Comparison of ENCODE assay signal across 16 cellular contexts in the genomic region with DNA sequence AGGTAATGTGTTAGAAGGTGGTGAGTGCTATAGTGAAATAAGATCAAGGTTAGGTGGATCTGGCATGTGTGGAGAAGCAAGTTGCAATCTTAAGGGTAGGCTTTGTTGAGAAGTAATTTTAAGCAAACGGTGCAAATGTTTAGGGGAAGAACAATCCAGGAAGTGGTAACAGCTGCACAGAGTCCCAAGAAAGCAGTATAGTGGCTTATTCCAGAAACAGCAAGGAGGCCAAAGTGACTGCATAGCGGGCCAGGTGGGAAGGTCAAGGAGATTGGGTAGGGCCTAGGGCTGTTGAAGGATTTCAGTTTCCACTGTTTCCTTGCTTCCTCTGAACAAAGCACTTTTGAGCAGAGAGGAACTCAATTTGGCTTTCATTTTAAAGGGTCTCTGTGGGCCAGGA. TPM values are rescaled to one million over a fixed set of nuclear protein-coding genes. Genes with fewer than 3 reads are reported as not detected.
A peak's percentile ranks its signal among the peaks of the same experiment; 100 is the strongest.
DNase-seq lines count a peak whose midpoint lies in the region; ATAC-seq and TF ChIP-seq lines count a peak whose summit lies in the region.
"Had no signal": no experiment of that assay in that cellular context is flagged by ENCODE, and none has a peak within 500 bp of the region (broad histone marks: within the 10 kb centered on the region; RNA-seq: fewer than 3 reads in every experiment).

No MANE protein-coding gene starts in this region.

- H3K27ac ChIP-seq in HL-60 (replicated peaks) (peak overlapping the region; percentile 73), uterus (no peak overlapping the region), aorta (ENCODE audit: low read depth in 1 of 2, low read length in 2 of 2) (no peak overlapping the region)
- H3K27ac ChIP-seq: breast epithelium, neural progenitor cell had no signal

- no peaks in the 10 kb centered on the region for H3K9me3 Mint-ChIP-seq in activated CD4-positive, alpha-beta memory T cell treated with anti-CD3 and anti-CD28 coated beads, Interleukin-2, amount 10 ng/mL, durations not matched to agents 7 days and 5 days
- no peaks in the 10 kb centered on the region for H3K9me3 Mint-ChIP-seq in activated CD4-positive, alpha-beta memory T cell treated with anti-CD3 and anti-CD28 coated beads for 36 hours
- H3K9me3 Mint-ChIP-seq: activated T-helper 17 cell treated with anti-CD3 and anti-CD28 coated beads, Interleukin-2, amount 50 U/mL, for 72 hours; neural progenitor cell had no signal

- 85 to 87% methylated on average over 2 of the region's 2 CpGs for WGBS in aorta, 2 donors

- no peaks in the 10 kb centered on the region for H3K9me3 ChIP-seq in uterus
- no peaks in the 10 kb centered on the region for H3K9me3 ChIP-seq in aorta (ENCODE audit: control insufficient read depth, low read length)
- H3K9me3 ChIP-seq: breast epithelium had no signal

- TF ChIP-seq POLR2A in uterus (IDR thresholded peaks at IDR 0.05) = no peak

- H3K27me3 Mint-ChIP-seq in activated CD4-positive, alpha-beta memory T cell treated with anti-CD3 and anti-CD28 coated beads, Interleukin-2, amount 10 ng/mL, durations not matched to agents 7 days and 5 days = no peaks in the 10 kb centered on the region
- H3K27me3 Mint-ChIP-seq in activated CD4-positive, alpha-beta memory T cell treated with anti-CD3 and anti-CD28 coated beads for 36 hours = peaks cover 2% of the 10 kb centered on the region
- H3K27me3 Mint-ChIP-seq: activated T-helper 17 cell treated with anti-CD3 and anti-CD28 coated beads, Interleukin-2, amount 50 U/mL, for 72 hours had no signal

- intact Hi-C loops in activated CD4-positive, alpha-beta memory T cell treated with anti-CD3 and anti-CD28 coated beads for 36 hours (cut with micrococcal nuclease) = no loop called here
- intact Hi-C loops in uterus (cut with DNase I; ENCODE audit: low total_unique reads) = no loop called here
- intact Hi-C loops in aorta (cut with DNase I) = no loop called here

- H3K4me1 ChIP-seq in uterus (no peaks in the 10 kb centered on the region), aorta (ENCODE audit: control insufficient read depth in 1 of 2, insufficient read depth in 2 of 2, low read length in 2 of 2) (no peaks in the 10 kb centered on the region)
- H3K4me1 ChIP-seq: breast epithelium, neural progenitor cell had no signal

- H3K4me1 Mint-ChIP-seq in activated CD4-positive, alpha-beta memory T cell treated with anti-CD3 and anti-CD28 coated beads, Interleukin-2, amount 10 ng/mL, durations not matched to agents 7 days and 5 days = peaks cover 28% of the 10 kb centered on the region
- peaks cover 6% of the 10 kb centered on the region for H3K4me1 Mint-ChIP-seq in activated CD4-positive, alpha-beta memory T cell treated with anti-CD3 and anti-CD28 coated beads for 36 hours (ENCODE audit: low read depth)

- H3K4me3 ChIP-seq in HL-60 (replicated peaks; ENCODE audit: insufficient read depth, low read length) = no peak overlapping the region
- H3K4me3 ChIP-seq in uterus = no peak overlapping the region
- no peak overlapping the region for H3K4me3 ChIP-seq in aorta (ENCODE audit: low read length in 2 of 2)
- H3K4me3 ChIP-seq: breast epithelium, neural progenitor cell had no signal

- H3K27ac Mint-ChIP-seq in activated CD4-positive, alpha-beta memory T cell treated with anti-CD3 and anti-CD28 coated beads, Interleukin-2, amount 10 ng/mL, durations not matched to agents 7 days and 5 days = peak overlapping the region; percentile 32
- H3K27ac Mint-ChIP-seq in activated CD4-positive, alpha-beta memory T cell treated with anti-CD3 and anti-CD28 coated beads for 36 hours = no peak overlapping the region
- H3K27ac Mint-ChIP-seq: activated T-helper 17 cell treated with anti-CD3 and anti-CD28 coated beads, Interleukin-2, amount 50 U/mL, for 72 hours; neural progenitor cell had no signal

- no peak for TF ChIP-seq CTCF in HL-60 (IDR thresholded peaks at IDR 0.05; ENCODE audit: insufficient read depth, low read length)
- TF ChIP-seq CTCF in uterus (IDR thresholded peaks at IDR 0.05) = no peak

- H3K36me3 ChIP-seq in uterus (no peaks in the 10 kb centered on the region), aorta (ENCODE audit: control insufficient read depth in 1 of 2, insufficient read depth in 2 of 2, low read length in 1 of 2) (no peaks in the 10 kb centered on the region)
- H3K36me3 ChIP-seq: breast epithelium, neural progenitor cell had no signal

- H3K27me3 ChIP-seq in HL-60 (ENCODE audit: insufficient read depth, poor library complexity, severe bottlenecking) = no peaks in the 10 kb centered on the region
- H3K27me3 ChIP-seq in uterus = no peaks in the 10 kb centered on the region
- H3K27me3 ChIP-seq in aorta (ENCODE audit: control insufficient read depth in 1 of 2, insufficient read depth in 2 of 2, low read length in 1 of 2) = no peaks in the 10 kb centered on the region
- H3K27me3 ChIP-seq: breast epithelium, neural progenitor cell had no signal

- ATAC-seq in HG03460 (IDR thresholded peaks at IDR 0.05; ENCODE audit: unreplicated experiment) (no peak), aorta (ENCODE audit: low FRiP score) (no peak)
- ATAC-seq: activated T-helper 17 cell treated with anti-CD3 and anti-CD28 coated beads, Interleukin-2, amount 50 U/mL, for 72 hours had no signal

- no peak for DNase-seq in activated CD4-positive, alpha-beta memory T cell treated with anti-CD3 and anti-CD28 coated beads, Interleukin-2, amount 10 ng/mL, durations not matched to agents 7 days and 5 days
- DNase-seq in activated CD4-positive, alpha-beta memory T cell treated with anti-CD3 and anti-CD28 coated beads for 36 hours = no peak
- peak in 1 of 2 experiments; percentile 68 for DNase-seq in HL-60 (ENCODE audit: low read depth in 1 of 2, low spot score in 1 of 2)
- peak; percentile 32 for DNase-seq in RPMI8226
- peak; percentile 2 for DNase-seq in midbrain (lab: John Stamatoyannopoulos, UW)
- DNase-seq in uterus = no peak
- DNase-seq in aorta = no peak
- DNase-seq: activated CD4-positive, alpha-beta T cell treated with anti-CD3 and anti-CD28 coated beads for 48 hours; effector memory CD4-positive, alpha-beta T cell; NCI-H1436 treated with DMSO at 0.1 percent for 48 hours; NCI-H2227 treated with DMSO at 0.1 percent for 48 hours; stimulated activated naive CD4-positive, alpha-beta T cell treated with Interleukin-2 at 50 U/mL for 16 hours had no signal

- CTCF ChIA-PET in activated CD4-positive, alpha-beta memory T cell treated with anti-CD3 and anti-CD28 coated beads, Interleukin-2, amount 10 ng/mL, durations not matched to agents 7 days and 5 days (lab: Charles Lee) = interaction anchor here (0.5 to 2.2 kb wide), 3 partner anchors 9 to 392 kb away, joined by 3 to 6 read pairs (median 5); no protein-coding TSS in a partner anchor
- CTCF ChIA-PET in activated CD4-positive, alpha-beta memory T cell treated with anti-CD3 and anti-CD28 coated beads for 36 hours (lab: Charles Lee) = interaction anchor here (0.8 kb wide), 1 partner anchor 9 kb away, joined by 5 read pairs; no protein-coding TSS in a partner anchor

- POLR2A ChIA-PET in activated CD4-positive, alpha-beta memory T cell treated with anti-CD3 and anti-CD28 coated beads, Interleukin-2, amount 10 ng/mL, durations not matched to agents 7 days and 5 days (lab: Charles Lee) = interaction anchor here (1.9 kb wide), 1 partner anchor 30 kb away, joined by 5 read pairs; the partner anchor contains the start of gene RAB1A
- POLR2A ChIA-PET in activated CD4-positive, alpha-beta memory T cell treated with anti-CD3 and anti-CD28 coated beads for 36 hours (lab: Charles Lee) = no interaction called here

- H3K4me3 Mint-ChIP-seq in activated CD4-positive, alpha-beta memory T cell treated with anti-CD3 and anti-CD28 coated beads, Interleukin-2, amount 10 ng/mL, durations not matched to agents 7 days and 5 days = no peak overlapping the region
- H3K4me3 Mint-ChIP-seq in activated CD4-positive, alpha-beta memory T cell treated with anti-CD3 and anti-CD28 coated beads for 36 hours = no peak overlapping the region
- H3K4me3 Mint-ChIP-seq: activated T-helper 17 cell treated with anti-CD3 and anti-CD28 coated beads, Interleukin-2, amount 50 U/mL, for 72 hours; neural progenitor cell had no signal

- H3K36me3 Mint-ChIP-seq in activated CD4-positive, alpha-beta memory T cell treated with anti-CD3 and anti-CD28 coated beads, Interleukin-2, amount 10 ng/mL, durations not matched to agents 7 days and 5 days (ENCODE audit: low read depth) = no peaks in the 10 kb centered on the region
- no peaks in the 10 kb centered on the region for H3K36me3 Mint-ChIP-seq in activated CD4-positive, alpha-beta memory T cell treated with anti-CD3 and anti-CD28 coated beads for 36 hours
- H3K36me3 Mint-ChIP-seq: neural progenitor cell had no signal

RNA-seq across cellular contexts. Expression of gene RAB1A, which starts 30.0 kb away (rescaled TPM):
- 10 to 100 TPM; 74.0 to 74.9 TPM for total RNA-seq in activated CD4-positive, alpha-beta memory T cell treated with anti-CD3 and anti-CD28 coated beads, Interleukin-2, amount 10 ng/mL, durations not matched to agents 7 days and 5 days
- 10 to 100 TPM; 84.3 to 84.5 TPM for total RNA-seq in activated CD4-positive, alpha-beta memory T cell treated with anti-CD3 and anti-CD28 coated beads for 36 hours
- 100 to 1,000 TPM in 2 of 4 donors, 10 to 100 TPM in 2; 78.5 to 153 (median 103) TPM for total RNA-seq in uterus
- total RNA-seq in aorta = 100 to 1,000 TPM; 135 to 165 TPM
- polyA plus RNA-seq in aorta = 100 to 1,000 TPM; 118 to 124 TPM

Comparison
In these comparisons a context has a peak if more than half of its experiments do, and no peak if none do; other contexts are left out.
1. DNase-seq: peak in RPMI8226 (single experiment) and midbrain (single experiment); none in activated CD4-positive, alpha-beta memory T cell treated with anti-CD3 and anti-CD28 coated beads, Interleukin-2, amount 10 ng/mL, durations not matched to agents 7 days and 5 days (single experiment), activated CD4-positive, alpha-beta memory T cell treated with anti-CD3 and anti-CD28 coated beads for 36 hours (single experiment), uterus (0 of 2) and aorta (0 of 2).